18 cellular contexts compared by ENCODE assay signal in genomic region chr2:61450144-61450543, GRCh38. TPM values are rescaled to one million over a fixed set of nuclear protein-coding genes. Genes with fewer than 3 reads are reported as not detected.
DNase-seq lines count a peak whose midpoint lies in the region; ATAC-seq, FAIRE-seq and TF ChIP-seq lines count a peak whose summit lies in the region.
"Had no signal": no experiment of that assay in that cellular context is flagged by ENCODE, and none has a peak within 500 bp of the region (broad histone marks: within the 10 kb centered on the region; RNA-seq: fewer than 3 reads in every experiment).

No MANE protein-coding gene starts in this region.

- TF ChIP-seq POLR2A in K562 (conservative IDR thresholded peaks at IDR 0.05) = no peak
- no peak for TF ChIP-seq POLR2A in H54 (IDR thresholded peaks at IDR 0.05; ENCODE audit: low read depth, low read length)

- WGBS in K562 (ENCODE audit: insufficient coverage, low coverage, missing lambda C conversion rate) = 68% methylated on average over 4 of the region's 4 CpGs

- peaks cover 97% of the 10 kb centered on the region for H3K79me2 ChIP-seq in K562 (ENCODE audit: control insufficient read depth, insufficient read depth, low read length)

- peak; percentile 7 for DNase-seq in NK-92 treated with Interleukin-12 subunit alpha and Interleukin-12 subunit beta, amount 100 ng/mL, for 24 hours (lab: John Stamatoyannopoulos, UW)
- DNase-seq in NK-92 (lab: John Stamatoyannopoulos, UW; ENCODE audit: unreplicated experiment) (no peak), K562 (ENCODE audit: extremely low read depth in 1 of 4, low spot score in 3 of 4) (no peak), natural killer cell (no peak), HPDE6-E6E7 (ENCODE audit: extremely low spot score) (no peak), H54 (ENCODE audit: insufficient read length, low spot score) (no peak), HTR-8/SVneo (ENCODE audit: insufficient read length, low spot score) (no peak)
- DNase-seq: activated CD8-positive, alpha-beta memory T cell treated with anti-CD3 and anti-CD28 coated beads, Interleukin-2, amount 50 U/mL, for 48 hours; CD4-positive, alpha-beta T cell; glutamatergic neuron; NCI-H1417; NCI-H526 treated with DMSO at 0.1 percent for 48 hours; occipital lobe had no signal

- H3K4me3 ChIP-seq in K562 = no peak overlapping the region
- H3K4me3 ChIP-seq: SJSA1 had no signal

- no peak for TF ChIP-seq RAD21 in K562 (CRISPR knock-in tag; conservative IDR thresholded peaks at IDR 0.05 in 1 of 2, IDR thresholded peaks at IDR 0.05 in 1 of 2)

- H3K4me1 Mint-ChIP-seq in natural killer cell = peaks cover 35 to 47% of the 10 kb centered on the region in 2 donors

- FAIRE-seq in K562 (lab: Jason Lieb, UNC) (no peak), H54 (lab: Jason Lieb, UNC) (no peak), HTR-8/SVneo (lab: Jason Lieb, UNC) (no peak)
- FAIRE-seq: G401.6 had no signal

- H3K9me3 Mint-ChIP-seq in natural killer cell = no peaks in the 10 kb centered on the region
- H3K9me3 Mint-ChIP-seq: CD4-positive, alpha-beta T cell; type B pancreatic cell had no signal

- peak overlapping the region; percentile 59 for H3K4me3 Mint-ChIP-seq in natural killer cell
- H3K4me3 Mint-ChIP-seq: CD4-positive, alpha-beta T cell; type B pancreatic cell had no signal

- BruUV-seq in K562 (replicated peaks; lab: Mats Ljungman, UMichigan) = no TSS peak

- no peak for TF ChIP-seq EP300 in K562 (IDR thresholded peaks at IDR 0.05; ENCODE audit: low read length)

- no peak overlapping the region for H3K9ac ChIP-seq in K562 (ENCODE audit: insufficient read depth in 1 of 2, low read depth in 2 of 2, low read length in 2 of 2)

- H3K36me3 Mint-ChIP-seq in natural killer cell = no peaks in the 10 kb centered on the region

- H2AFZ ChIP-seq in K562 (ENCODE audit: low read depth, low read length) = no peak overlapping the region

- H3K9me3 ChIP-seq in K562 (replicated peaks; ENCODE audit: control insufficient read depth, insufficient read depth, low read depth, low read length) = no peaks in the 10 kb centered on the region
- H3K9me3 ChIP-seq: SJSA1 had no signal

- no peaks in the 10 kb centered on the region for H3K27me3 ChIP-seq in K562 (ENCODE audit: control insufficient read depth in 2 of 2, insufficient read depth in 2 of 2, low read length in 2 of 2)
- H3K27me3 ChIP-seq: SJSA1 had no signal

- CTCF ChIA-PET in K562 (lab: Yijun Ruan, JAX; ENCODE audit: low intra/inter-chr PET ratio) = no interaction called here

- peaks cover 3% of the 10 kb centered on the region; the same call in 1 of the 2 replicates for H4K20me1 ChIP-seq in K562 (replicated peaks; ENCODE audit: control insufficient read depth, insufficient read depth, low read length)

- peaks cover 11% of the 10 kb centered on the region; the same call in 2 of the 3 replicates for H3K36me3 ChIP-seq in K562 (ENCODE audit: control insufficient read depth, insufficient read depth, low read length)

- ATAC-seq in HG03469 (IDR thresholded peaks at IDR 0.05; ENCODE audit: unreplicated experiment) (peak; percentile 49), K562 (no peak), natural killer cell (peak; percentile 87 to 94 (median 90))

- TF ChIP-seq CTCF in K562 (IDR thresholded peaks at IDR 0.05 in 2 of 3, conservative IDR thresholded peaks at IDR 0.05 in 1 of 3; ENCODE audit: insufficient read depth in 2 of 3, low read depth in 1 of 3, low read length in 3 of 3) = no peak
- TF ChIP-seq CTCF in natural killer cell (IDR thresholded peaks at IDR 0.05) = no peak

- H3K4me1 ChIP-seq in K562 (replicated peaks in 1 of 2; ENCODE audit: control insufficient read depth in 2 of 2, insufficient read depth in 2 of 2, low read length in 2 of 2) = peaks cover 4% of the 10 kb centered on the region in 2 experiments; a peak in 4 of 5 replicates
- H3K4me1 ChIP-seq: SJSA1 had no signal

- POLR2A ChIA-PET in K562 (lab: Yijun Ruan, JAX) = interaction anchor here (1.0 kb wide), 1 partner anchor 11 kb away, joined by 6 read pairs; no protein-coding TSS in a partner anchor

- peak overlapping the region; percentile 13 to 60 for H3K27ac Mint-ChIP-seq in natural killer cell
- H3K27ac Mint-ChIP-seq: type B pancreatic cell had no signal

- no peak overlapping the region for H3K4me2 ChIP-seq in K562 (ENCODE audit: insufficient read depth, low read length)

- in situ Hi-C loops in K562 (cut with MboI) = no loop called here

- H3K9me1 ChIP-seq in K562 (ENCODE audit: control insufficient read depth, insufficient read depth, low read length) = no peaks in the 10 kb centered on the region

- H3K27me3 Mint-ChIP-seq in natural killer cell (ENCODE audit: low read depth in 2 of 2) = no peaks in the 10 kb centered on the region
- H3K27me3 Mint-ChIP-seq: CD4-positive, alpha-beta T cell; type B pancreatic cell had no signal

- intact Hi-C loops in K562 (cut with micrococcal nuclease) (no loop called here), natural killer cell (cut with micrococcal nuclease) (loop anchor here (1.0 kb wide), 1 partner anchor 21 kb away; the partner anchor contains the start of gene USP34)

- H3K27ac ChIP-seq in K562 (ENCODE audit: extremely low read depth, low read depth, low read length) = no peak overlapping the region
- H3K27ac ChIP-seq: 22Rv1, SJSA1 had no signal

TF ChIP-seq in K562, 482 proteins besides CTCF, POLR2A, EP300 and RAD21:
- no peak for TF ChIP-seq GMEB1 (CRISPR knock-in tag; IDR thresholded peaks at IDR 0.05)
- peak; percentile 52 for TF ChIP-seq CEBPB (tag; IDR thresholded peaks at IDR 0.05)

RNA-seq across cellular contexts. Expression of gene USP34, which starts 20.7 kb away (rescaled TPM):
- 203 and 710 TPM in 2 replicates for total RNA-seq in K562 (2011; cell fraction: chromatin; rRNA removed; ENCODE audit: low replicate concordance)
- total RNA-seq in K562 (2011; cell fraction: nucleolus; rRNA removed) = 62.7 and 117 TPM in 2 replicates
- total RNA-seq in K562 (2011; cell fraction: nucleoplasm; rRNA removed) = 187 and 292 TPM in 2 replicates
- total RNA-seq in K562 (2014; rRNA removed) = 61.8 and 61.9 TPM in 2 replicates
- 98.7 and 111 TPM in 2 replicates for total RNA-seq in K562 (2014; rRNA removed; fragmentation: Illumina TruSeq; extraction: Trizol)
- 89.9 and 94.3 TPM in 2 replicates for total RNA-seq in K562 (2015; rRNA removed; fragmentation: Illumina TruSeq; extraction: Trizol)
- 67.8 and 73.6 TPM in 2 replicates for total RNA-seq in K562 (2021)
- 69.1 and 82.1 TPM in 2 replicates for polyA plus RNA-seq in K562 (2011; rRNA removed)
- 24.1 and 44.7 TPM in 2 replicates for polyA plus RNA-seq in K562 (2011; cell fraction: cytosol; rRNA removed)
- 109 and 150 TPM in 2 replicates for polyA plus RNA-seq in K562 (2011; cell fraction: nucleus; rRNA removed)
- polyA plus RNA-seq in K562 (2012) = 46.1 and 63.7 TPM in 2 replicates
- 83.8 and 108 TPM in 2 replicates for polyA plus RNA-seq in K562 (2014; fragmentation: Illumina TruSeq; extraction: Trizol)
- 10 to 100 TPM; 19.8 to 38.7 TPM for polyA plus RNA-seq in K562 (2014; fragmentation: Nextera tagmentation; extraction: Ambion mirVana)
- polyA plus RNA-seq in K562 (2014; rRNA removed) = 48.3 and 54.1 TPM in 2 replicates
- polyA minus RNA-seq in K562 (2011; rRNA and poly(A)+ RNA removed) = 252 and 297 TPM in 2 replicates
- polyA minus RNA-seq in K562 (2011; cell fraction: cytosol; rRNA and poly(A)+ RNA removed) = 70.3 and 94.8 TPM in 2 replicates
- 139 and 212 TPM in 2 replicates for polyA minus RNA-seq in K562 (2011; cell fraction: nucleus; rRNA and poly(A)+ RNA removed)
- 100 to 1,000 TPM; 184 to 204 (median 199) TPM for total RNA-seq in natural killer cell
